Comparison of ENCODE assay signal across 1 cellular context in the genomic region with DNA sequence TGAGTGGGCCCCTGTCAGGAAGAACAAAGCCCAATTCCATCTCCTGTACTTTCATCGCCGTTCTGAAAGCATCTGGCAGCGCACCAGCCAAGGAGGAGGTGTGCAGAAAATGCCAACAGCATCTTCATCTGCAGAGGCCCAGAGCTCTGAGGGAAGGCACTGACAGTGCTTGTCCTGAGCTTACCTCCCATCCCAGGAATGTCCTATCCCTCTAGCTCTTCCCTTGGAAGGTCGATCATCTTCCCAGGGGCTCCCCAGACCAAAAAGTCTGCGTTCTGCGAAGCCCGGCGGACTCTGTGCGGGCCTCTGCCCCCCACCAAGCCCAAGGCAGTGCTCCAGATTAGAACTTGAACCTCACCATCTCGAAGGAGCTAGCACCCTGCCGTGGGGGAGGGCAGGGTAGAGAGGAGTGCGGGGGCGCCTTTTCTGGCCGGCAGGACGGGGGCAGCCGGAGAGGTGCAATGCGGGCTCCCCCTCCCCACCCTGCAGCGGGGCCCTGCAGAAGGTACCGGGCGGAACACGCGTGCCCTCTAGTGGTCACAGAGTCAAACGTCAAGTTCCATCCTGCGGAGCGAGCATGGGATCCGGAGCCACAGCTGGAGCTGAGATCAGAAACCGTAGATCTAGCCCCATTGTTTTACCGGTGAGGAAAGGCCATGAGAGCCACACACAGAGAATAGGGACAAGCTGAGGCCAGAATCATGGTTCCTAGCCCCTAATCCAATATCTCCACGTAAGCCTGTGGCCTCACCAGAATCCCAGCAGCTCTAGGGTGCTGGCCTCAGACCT.
TF ChIP-seq lines count a peak whose summit lies in the region.

No MANE protein-coding gene starts in this region.

TF ChIP-seq in K562, 482 proteins besides CTCF, POLR2A, EP300 and RAD21:
- TF ChIP-seq, protein P1, sequence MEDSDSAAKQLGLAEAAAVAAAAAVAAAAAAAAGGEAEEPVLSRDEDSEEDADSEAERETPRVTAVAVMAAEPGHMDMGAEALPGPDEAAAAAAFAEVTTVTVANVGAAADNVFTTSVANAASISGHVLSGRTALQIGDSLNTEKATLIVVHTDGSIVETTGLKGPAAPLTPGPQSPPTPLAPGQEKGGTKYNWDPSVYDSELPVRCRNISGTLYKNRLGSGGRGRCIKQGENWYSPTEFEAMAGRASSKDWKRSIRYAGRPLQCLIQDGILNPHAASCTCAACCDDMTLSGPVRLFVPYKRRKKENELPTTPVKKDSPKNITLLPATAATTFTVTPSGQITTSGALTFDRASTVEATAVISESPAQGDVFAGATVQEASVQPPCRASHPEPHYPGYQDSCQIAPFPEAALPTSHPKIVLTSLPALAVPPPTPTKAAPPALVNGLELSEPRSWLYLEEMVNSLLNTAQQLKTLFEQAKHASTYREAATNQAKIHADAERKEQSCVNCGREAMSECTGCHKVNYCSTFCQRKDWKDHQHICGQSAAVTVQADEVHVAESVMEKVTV (CRISPR knock-in tag; IDR thresholded peaks at IDR 0.05), result peak; percentile 75; the same call in 1 of the 2 replicates
- peak; percentile 77 for TF ChIP-seq TFAP4 (CRISPR knock-in tag; IDR thresholded peaks at IDR 0.05; ENCODE audit: borderline replicate concordance)
- TF ChIP-seq EGR1 (conservative IDR thresholded peaks at IDR 0.05), result 0 out of 2 replicates have a peak, but pooled peaks have one; percentile 8
- TF ChIP-seq ZNF740 (CRISPR knock-in tag; IDR thresholded peaks at IDR 0.05), result 0 out of 2 replicates have a peak, but pooled peaks have one; percentile 34
- TF ChIP-seq ZNF740 (tag; IDR thresholded peaks at IDR 0.05), result no peak
- TF ChIP-seq SMAD1 (IDR thresholded peaks at IDR 0.05; ENCODE audit: low read depth, low read length, partially characterized antibody), result no peak
- no peak for TF ChIP-seq BRF1 (IDR thresholded peaks at IDR 0.05; ENCODE audit: borderline replicate concordance, extremely low read depth, insufficient read length)
- no peak for TF ChIP-seq JUNB (CRISPR knock-in tag; conservative IDR thresholded peaks at IDR 0.05)
- TF ChIP-seq VEZF1 (CRISPR knock-in tag; IDR thresholded peaks at IDR 0.05), result peak; percentile 71
- TF ChIP-seq RB1 (IDR thresholded peaks at IDR 0.05; ENCODE audit: low read depth), result peak; percentile 66; the same call in 1 of the 2 replicates
- peak; percentile 64; the same call in 1 of the 2 replicates for TF ChIP-seq STAG1 (CRISPR knock-in tag; IDR thresholded peaks at IDR 0.05; ENCODE audit: borderline replicate concordance)
- peak; percentile 14; the same call in 1 of the 2 replicates for TF ChIP-seq KLF16 (IDR thresholded peaks at IDR 0.05)
- TF ChIP-seq PTRF (tag; IDR thresholded peaks at IDR 0.05), result no peak
- TF ChIP-seq ZKSCAN1 (IDR thresholded peaks at IDR 0.05; ENCODE audit: low read depth, low read length), result no peak
- TF ChIP-seq TRIM25 (IDR thresholded peaks at IDR 0.05; ENCODE audit: borderline replicate concordance), result no peak
- TF ChIP-seq ZBTB7A (IDR thresholded peaks at IDR 0.05; ENCODE audit: borderline replicate concordance, control insufficient read depth, low read depth, low read length), result peak; percentile 27; the same call in 1 of the 2 replicates
- TF ChIP-seq MAZ (CRISPR knock-in tag; conservative IDR thresholded peaks at IDR 0.05 in 1 of 2, IDR thresholded peaks at IDR 0.05 in 1 of 2), result peak in 1 of 2 experiments; percentile 53; a peak in 2 of 4 replicates
- no peak for TF ChIP-seq PRDM10 (IDR thresholded peaks at IDR 0.05; ENCODE audit: partially characterized antibody)
- peak; percentile 80 for TF ChIP-seq SMC3 (conservative IDR thresholded peaks at IDR 0.05; ENCODE audit: insufficient read depth, low read depth, low read length)
- TF ChIP-seq CC2D1A (IDR thresholded peaks at IDR 0.05), result 0 out of 2 replicates have a peak, but pooled peaks have one; percentile 39
